In genomic region chr2:132038179-132038882, GRCh38 we compare ENCODE assay signal across 8 cellular contexts.
DNase-seq lines count a peak whose midpoint lies in the region; ATAC-seq, FAIRE-seq and TF ChIP-seq lines count a peak whose summit lies in the region.

No MANE protein-coding gene starts in this region.

- H3K4me3 ChIP-seq in A549: peak overlapping the region; percentile 48
- H3K4me3 ChIP-seq in astrocyte of the cerebellum (ENCODE audit: low read depth, low read length): peak overlapping the region; percentile 60
- H3K4me3 ChIP-seq in lung: peak overlapping the region; percentile 27

- no peak for DNase-seq in A549 (ENCODE audit: low read depth in 1 of 2, low spot score in 1 of 2)
- DNase-seq in ELR (ENCODE audit: low read depth): peak; percentile 8
- DNase-seq in astrocyte of the cerebellum (ENCODE audit: low read depth): no peak
- DNase-seq in lung (ENCODE audit: low spot score): no peak
- DNase-seq in posterior vena cava (ENCODE audit: low spot score): no peak

- 15% methylated on average over 39 of the region's 84 CpGs for WGBS in A549 (ENCODE audit: missing lambda C conversion rate)
- WGBS in lung, 2 donors: 1 to 2% methylated on average over 66 to 84 of the region's 84 CpGs

- ATAC-seq in A549 (no peak), lung (ENCODE audit: insufficient read depth, low FRiP score) (no peak), GM18861 (IDR thresholded peaks at IDR 0.05; ENCODE audit: unreplicated experiment) (no peak), GM21528 (IDR thresholded peaks at IDR 0.05; ENCODE audit: low FRiP score, unreplicated experiment) (no peak), HG03159 (IDR thresholded peaks at IDR 0.05; ENCODE audit: unreplicated experiment) (no peak)

- in situ Hi-C loops in astrocyte of the cerebellum (cut with HindIII; ENCODE audit: low sequenced_read_pairs): no loop called here

- no peaks in the 10 kb centered on the region for H3K27me3 ChIP-seq in lung (ENCODE audit: control insufficient read depth, insufficient read depth)

- no peak for TF ChIP-seq EP300 in A549 (IDR thresholded peaks at IDR 0.05)

- TF ChIP-seq CTCF in A549 (IDR thresholded peaks at IDR 0.05) (no peak), astrocyte of the cerebellum (IDR thresholded peaks at IDR 0.05; ENCODE audit: low read depth, low read length, missing control alignments) (no peak), lung (IDR thresholded peaks at IDR 0.05; ENCODE audit: control extremely low read depth, extremely low read depth) (no peak)

- FAIRE-seq in A549 (lab: Jason Lieb, UNC): no peak

- POLR2A ChIA-PET in A549 (lab: Yijun Ruan, JAX): interaction anchor here (0.7 kb wide), 1 partner anchor 1135 kb away, joined by 3 read pairs; no protein-coding TSS in a partner anchor

- intact Hi-C loops in posterior vena cava (cut with DNase I): no loop called here

- no peak for TF ChIP-seq POLR2A in A549 (IDR thresholded peaks at IDR 0.05; ENCODE audit: low read length)

- peak overlapping the region; percentile 93 for H3K4me2 ChIP-seq in A549

- no peak for TF ChIP-seq RAD21 in A549 (conservative IDR thresholded peaks at IDR 0.05 in 1 of 2, IDR thresholded peaks at IDR 0.05 in 1 of 2)

- no peaks in the 10 kb centered on the region for H3K4me1 ChIP-seq in A549
- peaks cover 0 to 3% of the 10 kb centered on the region in 2 donors for H3K4me1 ChIP-seq in lung (ENCODE audit: control insufficient read depth in 2 of 2, insufficient read depth in 2 of 2, low read length in 2 of 2)

- H3K9me3 ChIP-seq in A549: no peaks in the 10 kb centered on the region; the same call in 2 of the 3 replicates
- H3K9me3 ChIP-seq in lung (ENCODE audit: control insufficient read depth in 2 of 2, insufficient read depth in 1 of 2, low read length in 1 of 2): peaks cover 0 to 4% of the 10 kb centered on the region in 2 donors

- H3K36me3 ChIP-seq in lung (ENCODE audit: control insufficient read depth in 2 of 2, insufficient read depth in 2 of 2, low read length in 2 of 2): no peaks in the 10 kb centered on the region

- CTCF ChIA-PET in A549 (lab: Yijun Ruan, JAX): no interaction called here

- H3K27ac ChIP-seq in A549: peak overlapping the region in 1 of 2 experiments; percentile 32; a peak in 1 of 6 replicates
- H3K27ac ChIP-seq in lung (ENCODE audit: low read depth in 1 of 2, low read length in 1 of 2): peak overlapping the region in 1 of 2 donors; percentile 17

TF ChIP-seq in A549, 52 proteins besides CTCF, POLR2A, EP300 and RAD21:
- no peak for TF ChIP-seq KDM1A (IDR thresholded peaks at IDR 0.05; ENCODE audit: low read depth)
- TF ChIP-seq HMGXB4 (CRISPR knock-in tag; IDR thresholded peaks at IDR 0.05; ENCODE audit: borderline replicate concordance): no peak
- no peak for TF ChIP-seq SREBF2 (IDR thresholded peaks at IDR 0.05)
- TF ChIP-seq JUNB (IDR thresholded peaks at IDR 0.05): no peak
- no peak for TF ChIP-seq NPAS2 (CRISPR knock-in tag; IDR thresholded peaks at IDR 0.05; ENCODE audit: borderline replicate concordance)
- TF ChIP-seq CHD4 (IDR thresholded peaks at IDR 0.05; ENCODE audit: borderline replicate concordance): no peak
- no peak for TF ChIP-seq HES2 (IDR thresholded peaks at IDR 0.05)
- TF ChIP-seq ZNF302 (CRISPR knock-in tag; IDR thresholded peaks at IDR 0.05): no peak
- no peak for TF ChIP-seq EHF (CRISPR knock-in tag; IDR thresholded peaks at IDR 0.05)
- no peak for TF ChIP-seq GATA3 (IDR thresholded peaks at IDR 0.05; ENCODE audit: borderline replicate concordance)
- TF ChIP-seq ATOH8 (CRISPR knock-in tag; IDR thresholded peaks at IDR 0.05; ENCODE audit: low read depth): no peak
- TF ChIP-seq REST (IDR thresholded peaks at IDR 0.05): no peak
- TF ChIP-seq USF2 (IDR thresholded peaks at IDR 0.05): no peak
- peak; percentile 98 for TF ChIP-seq RNF2 (IDR thresholded peaks at IDR 0.05; ENCODE audit: borderline replicate concordance, low read depth)
- TF ChIP-seq CBX8 (IDR thresholded peaks at IDR 0.05): peak; percentile 81; the same call in 1 of the 2 replicates
